In the genomic region with DNA sequence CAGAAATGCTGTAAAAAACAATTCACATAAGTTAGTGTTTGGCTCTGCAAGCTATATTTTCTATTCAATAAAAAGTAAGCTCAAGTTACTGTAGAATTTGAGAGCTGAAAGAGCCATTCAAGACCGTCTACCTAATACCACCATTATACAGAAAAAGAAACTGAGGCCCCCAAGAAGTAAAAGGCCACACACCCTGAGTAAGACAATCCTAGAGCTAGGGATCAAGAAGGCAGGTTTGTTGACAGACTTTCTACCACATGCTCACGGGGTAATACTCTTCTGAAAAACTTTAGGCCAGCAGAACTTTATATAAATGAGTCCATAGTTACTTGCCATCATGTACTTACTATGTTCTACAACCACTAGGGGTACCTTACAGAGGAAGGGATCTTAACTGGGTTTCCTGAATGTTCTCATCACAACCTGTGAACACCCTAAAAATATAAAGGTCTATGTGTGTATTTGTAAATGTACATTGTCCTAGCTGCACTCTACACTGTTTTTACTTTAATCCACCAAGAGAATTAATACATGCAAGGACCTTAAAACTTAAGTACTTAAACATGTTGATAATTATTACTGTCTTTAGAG, we compare ENCODE assay signal across 12 cellular contexts. TPM values are rescaled to one million over a fixed set of nuclear protein-coding genes. Genes with fewer than 3 reads are reported as not detected.
DNase-seq lines count a peak whose midpoint lies in the region; ATAC-seq and TF ChIP-seq lines count a peak whose summit lies in the region.
"Had no signal": no experiment of that assay in that cellular context is flagged by ENCODE, and none has a peak within 500 bp of the region (broad histone marks: within the 10 kb centered on the region; RNA-seq: fewer than 3 reads in every experiment).

No MANE protein-coding gene starts in this region.

- peaks cover 25% of the 10 kb centered on the region for H3K4me1 ChIP-seq in CD4-positive, CD25-positive, alpha-beta regulatory T cell (ENCODE audit: control insufficient read depth, insufficient read depth, low read length, poor library complexity, severe bottlenecking)
- peaks cover 22% of the 10 kb centered on the region; the same call in 1 of the 2 replicates for H3K4me1 ChIP-seq in GM23248 (ENCODE audit: insufficient read depth)

- H3K79me2 ChIP-seq in GM23248 (ENCODE audit: insufficient read depth), result peaks cover 45% of the 10 kb centered on the region

- peaks cover 32 to 53% (median 38%) of the 10 kb centered on the region in 4 donors for H3K4me1 Mint-ChIP-seq in CD4-positive, CD25-positive, alpha-beta regulatory T cell
- H3K4me1 Mint-ChIP-seq in T-helper 1 cell treated with Interleukin-12 subunit alpha and Interleukin-12 subunit beta and Interleukin-4 antibody, amounts not matched to agents 30 μg/mL and 1 μg/mL, for 36 hours (ENCODE audit: low read depth), result peaks cover 45% of the 10 kb centered on the region

- peak overlapping the region; percentile 53 to 79 (median 69) for H3K4me3 Mint-ChIP-seq in CD4-positive, CD25-positive, alpha-beta regulatory T cell
- H3K4me3 Mint-ChIP-seq in T-helper 1 cell treated with Interleukin-12 subunit alpha and Interleukin-12 subunit beta and Interleukin-4 antibody, amounts not matched to agents 30 μg/mL and 1 μg/mL, for 36 hours, result no peak overlapping the region

- H3K9me3 Mint-ChIP-seq in CD4-positive, CD25-positive, alpha-beta regulatory T cell, result no peaks in the 10 kb centered on the region
- H3K9me3 Mint-ChIP-seq in T-helper 1 cell treated with Interleukin-12 subunit alpha and Interleukin-12 subunit beta and Interleukin-4 antibody, amounts not matched to agents 30 μg/mL and 1 μg/mL, for 36 hours, result no peaks in the 10 kb centered on the region

- no peaks in the 10 kb centered on the region for H3K9me3 ChIP-seq in CD4-positive, CD25-positive, alpha-beta regulatory T cell (ENCODE audit: control insufficient read depth in 2 of 2, low read length in 2 of 2)
- no peaks in the 10 kb centered on the region for H3K9me3 ChIP-seq in GM23248 (ENCODE audit: low read depth)
- H3K9me3 ChIP-seq: gastroesophageal sphincter, suprapubic skin had no signal

- 93 to 94% methylated on average over 2 of the region's 2 CpGs for WGBS in GM23248 (ENCODE audit: low coverage in 1 of 2, low lambda C conversion rate in 2 of 2, missing lambda C conversion rate in 2 of 2), 2 experiments

- no peak overlapping the region for H3K4me3 ChIP-seq in CD4-positive, CD25-positive, alpha-beta regulatory T cell (ENCODE audit: low read depth, low read length)
- H3K4me3 ChIP-seq in GM23248 (no peak overlapping the region), fibroblast of the aortic adventitia (ENCODE audit: low read depth, low read length) (no peak overlapping the region)
- H3K4me3 ChIP-seq: gastroesophageal sphincter, suprapubic skin had no signal

- H3K27ac Mint-ChIP-seq in CD4-positive, CD25-positive, alpha-beta regulatory T cell, result peak overlapping the region in 2 of 3 donors; percentile 12 to 52
- peak overlapping the region; percentile 14 for H3K27ac Mint-ChIP-seq in T-helper 1 cell treated with Interleukin-12 subunit alpha and Interleukin-12 subunit beta and Interleukin-4 antibody, amounts not matched to agents 30 μg/mL and 1 μg/mL, for 36 hours

- H3K36me3 ChIP-seq in CD4-positive, CD25-positive, alpha-beta regulatory T cell (ENCODE audit: control insufficient read depth, insufficient read depth, low read length), result peaks cover 23% of the 10 kb centered on the region
- peaks cover 9% of the 10 kb centered on the region; the same call in 1 of the 2 replicates for H3K36me3 ChIP-seq in GM23248 (ENCODE audit: low read depth)

- no peak overlapping the region for H3K27ac ChIP-seq in CD4-positive, CD25-positive, alpha-beta regulatory T cell (ENCODE audit: insufficient read depth, low read length, poor library complexity, severe bottlenecking)
- no peak overlapping the region for H3K27ac ChIP-seq in GM23248
- H3K27ac ChIP-seq: gastroesophageal sphincter, suprapubic skin had no signal

- in situ Hi-C loops in GM23248 (cut with MboI) (no loop called here), KBM-7 (cut with MboI; ENCODE audit: low pct_unique_long_range_greater_than_20kb, low sequenced_read_pairs) (no loop called here)

- H3K9me2 ChIP-seq in GM23248 (ENCODE audit: insufficient read depth), result no peaks in the 10 kb centered on the region

- no peak for ATAC-seq in CD4-positive, CD25-positive, alpha-beta regulatory T cell (ENCODE audit: low read depth in 2 of 2)
- ATAC-seq in GM21360 (IDR thresholded peaks at IDR 0.05; ENCODE audit: unreplicated experiment) (no peak), GM21447 (IDR thresholded peaks at IDR 0.05; ENCODE audit: unreplicated experiment) (no peak)
- ATAC-seq: gastroesophageal sphincter had no signal

- H3K9ac ChIP-seq in GM23248, result no peak overlapping the region

- no peaks in the 10 kb centered on the region for H3K27me3 ChIP-seq in CD4-positive, CD25-positive, alpha-beta regulatory T cell (ENCODE audit: control insufficient read depth, insufficient read depth, low read length)
- H3K27me3 ChIP-seq in GM23248 (replicated peaks; ENCODE audit: insufficient read depth), result no peaks in the 10 kb centered on the region
- H3K27me3 ChIP-seq: gastroesophageal sphincter, suprapubic skin had no signal

- no peak overlapping the region for H2AFZ ChIP-seq in GM23248

- H4K20me1 ChIP-seq in GM23248 (ENCODE audit: insufficient read depth), result no peaks in the 10 kb centered on the region

- peak in 1 of 3 donors; percentile 48 for DNase-seq in CD4-positive, CD25-positive, alpha-beta regulatory T cell
- DNase-seq in GM23248 (peak; percentile 40), fibroblast of the aortic adventitia (ENCODE audit: low read depth) (no peak), KBM-7 (no peak), HuH-7.5 (ENCODE audit: low spot score) (no peak)
- DNase-seq: NCI-H2107, T-helper 9 cell had no signal

- H3F3A ChIP-seq in GM23248 (ENCODE audit: insufficient read depth), result peaks cover 11% of the 10 kb centered on the region

- no peak overlapping the region for H3K4me2 ChIP-seq in GM23248 (ENCODE audit: unreplicated experiment)

- peaks cover 14% of the 10 kb centered on the region for H3K36me3 Mint-ChIP-seq in CD4-positive, CD25-positive, alpha-beta regulatory T cell
- peaks cover 33% of the 10 kb centered on the region for H3K36me3 Mint-ChIP-seq in T-helper 1 cell treated with Interleukin-12 subunit alpha and Interleukin-12 subunit beta and Interleukin-4 antibody, amounts not matched to agents 30 μg/mL and 1 μg/mL, for 36 hours (ENCODE audit: low read depth)

- peak; percentile 32 for TF ChIP-seq CTCF in fibroblast of the aortic adventitia (IDR thresholded peaks at IDR 0.05; ENCODE audit: insufficient read depth, low read length)

- no peaks in the 10 kb centered on the region for H3K27me3 Mint-ChIP-seq in CD4-positive, CD25-positive, alpha-beta regulatory T cell
- no peaks in the 10 kb centered on the region for H3K27me3 Mint-ChIP-seq in T-helper 1 cell treated with Interleukin-12 subunit alpha and Interleukin-12 subunit beta and Interleukin-4 antibody, amounts not matched to agents 30 μg/mL and 1 μg/mL, for 36 hours (ENCODE audit: low read depth)

RNA-seq across cellular contexts. Expression of a gene that starts 2.7 kb away (rescaled TPM):
- 15.6 TPM for total RNA-seq in CD4-positive, CD25-positive, alpha-beta regulatory T cell
- 10 to 100 TPM; 45.9 to 52.0 (median 48.6) TPM for polyA plus RNA-seq in CD4-positive, CD25-positive, alpha-beta regulatory T cell
- 40.7 and 64.7 TPM in 2 replicates for total RNA-seq in GM23248 (2014; rRNA removed; shearing (Covaris generic))
- polyA plus RNA-seq in GM23248 (2016; fragmentation: Nextera tagmentation; extraction: Ambion mirVana), result 88.0 and 99.2 TPM in 2 replicates
- 13.3 and 91.1 TPM in 2 replicates for total RNA-seq in fibroblast of the aortic adventitia (ENCODE audit: low replicate concordance)
